ENCODE assay signal across 8 cellular contexts in genomic region chr11:109697140-109697843, GRCh38.
DNase-seq lines count a peak whose midpoint lies in the region; ATAC-seq and TF ChIP-seq lines count a peak whose summit lies in the region.

No MANE protein-coding gene starts in this region.

- H3K9me3 Mint-ChIP-seq in activated CD4-positive, alpha-beta T cell treated with anti-CD3 and anti-CD28 coated beads, Interleukin-2, amount 10 ng/mL, durations not matched to agents 24 days and 14 days, result peaks cover 6% of the 10 kb centered on the region

- 49 to 89% methylated on average over 2 to 4 of the region's 4 CpGs for WGBS in gastroesophageal sphincter (ENCODE audit: low coverage in 1 of 2), 2 donors

- ATAC-seq in HCT116, result peak; percentile 93
- ATAC-seq in gastroesophageal sphincter, result no peak
- ATAC-seq in stimulated activated naive CD8-positive, alpha-beta T cell treated with anti-CD3 and anti-CD28 coated beads, Interleukin-15, Interleukin-2, amounts not matched to agents 100 U/mL and 50 U/mL, for 24 hours, result peak; percentile 68

- no peaks in the 10 kb centered on the region for H3K79me2 ChIP-seq in HCT116 (ENCODE audit: insufficient read depth, low read length)

- H3K4me1 ChIP-seq in HCT116 (ENCODE audit: control insufficient read depth in 1 of 2, insufficient read depth in 2 of 2, low read length in 2 of 2) (peaks cover 0 to 19% of the 10 kb centered on the region in 2 experiments; a peak in 1 of 4 replicates), gastroesophageal sphincter (no peaks in the 10 kb centered on the region)

- DNase-seq in activated CD4-positive, alpha-beta T cell treated with anti-CD3 and anti-CD28 coated beads, Interleukin-2, amount 10 ng/mL, durations not matched to agents 24 days and 14 days, result peak; percentile 64
- no peak for DNase-seq in activated CD4-positive, alpha-beta T cell treated with anti-CD3 and anti-CD28 coated beads, Interleukin-2, amount 50 U/mL, for 1 hour
- peak; percentile 23 for DNase-seq in HCT116 (ENCODE audit: low read depth, low spot score)
- peak; percentile 41 for DNase-seq in M059J (ENCODE audit: low read depth)
- peak; percentile 32 for DNase-seq in SK-N-MC (ENCODE audit: low read depth, low spot score)
- DNase-seq in stimulated activated naive CD8-positive, alpha-beta T cell treated with anti-CD3 and anti-CD28 coated beads, Interleukin-15, Interleukin-2, amounts not matched to agents 100 U/mL and 50 U/mL, for 24 hours, result no peak
- DNase-seq in NCI-H2227 (lab: John Stamatoyannopoulos, UW; ENCODE audit: unreplicated experiment), result no peak

- H3K4me1 Mint-ChIP-seq in activated CD4-positive, alpha-beta T cell treated with anti-CD3 and anti-CD28 coated beads, Interleukin-2, amount 10 ng/mL, durations not matched to agents 24 days and 14 days, result no peaks in the 10 kb centered on the region

- H3K4me3 ChIP-seq in HCT116 (replicated peaks in 1 of 2; ENCODE audit: low read depth in 1 of 2, low read length in 2 of 2) (no peak overlapping the region), SK-N-MC (no peak overlapping the region), gastroesophageal sphincter (no peak overlapping the region)

- peak; percentile 79 for TF ChIP-seq RAD21 in HCT116 (IDR thresholded peaks at IDR 0.05; ENCODE audit: low read depth)

- TF ChIP-seq CTCF in HCT116 (IDR thresholded peaks at IDR 0.05 in 2 of 3, conservative IDR thresholded peaks at IDR 0.05 in 1 of 3; ENCODE audit: borderline replicate concordance in 1 of 3, insufficient read depth in 1 of 3, low read depth in 2 of 3, low read length in 2 of 3), result peak; percentile 39 to 79 (median 72); a peak in 5 of 6 replicates
- peak in 3 of 4 experiments; percentile 23 to 54 (median 35) for TF ChIP-seq CTCF in gastroesophageal sphincter (IDR thresholded peaks at IDR 0.05)

- intact Hi-C loops in activated CD4-positive, alpha-beta T cell treated with anti-CD3 and anti-CD28 coated beads, Interleukin-2, amount 10 ng/mL, durations not matched to agents 24 days and 14 days (cut with micrococcal nuclease), result loop anchor here (5.0 kb wide), 1 partner anchor 1000 kb away; no protein-coding TSS in a partner anchor
- intact Hi-C loops in HCT116 (cut with micrococcal nuclease), result loop anchor here (1.0 to 2.0 kb wide), 2 partner anchors 656 to 909 kb away; no protein-coding TSS in a partner anchor

- no peaks in the 10 kb centered on the region for H3K27me3 ChIP-seq in HCT116 (ENCODE audit: insufficient read depth, low read length)
- H3K27me3 ChIP-seq in gastroesophageal sphincter, result no peaks in the 10 kb centered on the region

- H3K27ac Mint-ChIP-seq in activated CD4-positive, alpha-beta T cell treated with anti-CD3 and anti-CD28 coated beads, Interleukin-2, amount 10 ng/mL, durations not matched to agents 24 days and 14 days, result no peak overlapping the region

- H3K27me3 Mint-ChIP-seq in activated CD4-positive, alpha-beta T cell treated with anti-CD3 and anti-CD28 coated beads, Interleukin-2, amount 10 ng/mL, durations not matched to agents 24 days and 14 days, result no peaks in the 10 kb centered on the region

- H3K36me3 Mint-ChIP-seq in activated CD4-positive, alpha-beta T cell treated with anti-CD3 and anti-CD28 coated beads, Interleukin-2, amount 10 ng/mL, durations not matched to agents 24 days and 14 days (ENCODE audit: low read depth), result no peaks in the 10 kb centered on the region

- no peak overlapping the region for H3K27ac ChIP-seq in HCT116 (ENCODE audit: low read depth, low read length)
- H3K27ac ChIP-seq in SK-N-MC, result no peak overlapping the region
- H3K27ac ChIP-seq in gastroesophageal sphincter, result no peak overlapping the region

- BruUV-seq in HCT116 (replicated peaks; lab: Mats Ljungman, UMichigan), result no TSS peak

- H2AFZ ChIP-seq in HCT116 (ENCODE audit: low read depth, low read length, poor library complexity, severe bottlenecking), result no peak overlapping the region

- no peaks in the 10 kb centered on the region for H3K9me2 ChIP-seq in HCT116 (ENCODE audit: insufficient read depth)

- CTCF ChIA-PET in HCT116 (lab: Charles Lee), result interaction anchor here (0.8 to 1.7 kb wide), 6 partner anchors 10 to 1000 kb away, joined by 3 read pairs; no protein-coding TSS in a partner anchor

- H3K9me3 ChIP-seq in HCT116 (ENCODE audit: control insufficient read depth in 1 of 2, insufficient read depth in 1 of 2, low read depth in 1 of 2, low read length in 2 of 2) (peaks cover 4 to 9% of the 10 kb centered on the region in 2 experiments; a peak in 1 of 4 replicates), SK-N-MC (ENCODE audit: low read depth, low read length) (no peaks in the 10 kb centered on the region; the same call in 1 of the 2 replicates), gastroesophageal sphincter (peaks cover 0 to 42% (median 0%) of the 10 kb centered on the region in 3 donors)

- POLR2A ChIA-PET in HCT116 (lab: Charles Lee), result no interaction called here

- 0 out of 2 replicates have a peak overlapping the region, but pooled peaks have one; percentile 30 for H3K4me2 ChIP-seq in HCT116 (ENCODE audit: low read length)

- no peak overlapping the region for H3K4me3 Mint-ChIP-seq in activated CD4-positive, alpha-beta T cell treated with anti-CD3 and anti-CD28 coated beads, Interleukin-2, amount 10 ng/mL, durations not matched to agents 24 days and 14 days

- TF ChIP-seq POLR2A in HCT116 (IDR thresholded peaks at IDR 0.05; ENCODE audit: borderline replicate concordance, extremely low read depth, insufficient read depth, insufficient read length) (no peak), gastroesophageal sphincter (IDR thresholded peaks at IDR 0.05) (no peak)

- H4K20me1 ChIP-seq in HCT116 (ENCODE audit: insufficient read depth), result no peaks in the 10 kb centered on the region

- RAD21 ChIA-PET in HCT116 (lab: Charles Lee; ENCODE audit: low non-redundant PET in 1 of 2, low total read pairs in 2 of 2, uncharacterized antibody in 2 of 2, unreplicated experiment in 2 of 2), result no interaction called here

- no peak for TF ChIP-seq EP300 in gastroesophageal sphincter (IDR thresholded peaks at IDR 0.05)

- H3K36me3 ChIP-seq in HCT116 (ENCODE audit: control insufficient read depth in 1 of 2, insufficient read depth in 2 of 2, low read length in 2 of 2), result no peaks in the 10 kb centered on the region
- H3K36me3 ChIP-seq in SK-N-MC (ENCODE audit: insufficient read depth, low read length), result no peaks in the 10 kb centered on the region
- H3K36me3 ChIP-seq in gastroesophageal sphincter, result no peaks in the 10 kb centered on the region

- H3K9ac ChIP-seq in HCT116 (ENCODE audit: low read length), result no peak overlapping the region
- H3K9ac ChIP-seq in SK-N-MC (ENCODE audit: insufficient read length), result no peak overlapping the region

TF ChIP-seq in HCT116, 20 proteins besides CTCF, POLR2A, EP300 and RAD21:
- TF ChIP-seq EZH2phosphoT487 (IDR thresholded peaks at IDR 0.05; ENCODE audit: borderline replicate concordance), result no peak

Comparison
In these comparisons a context has a peak if more than half of its experiments do, and no peak if none do; other contexts are left out.
1. DNase-seq: peak in activated CD4-positive, alpha-beta T cell treated with anti-CD3 and anti-CD28 coated beads, Interleukin-2, amount 10 ng/mL, durations not matched to agents 24 days and 14 days (single experiment), HCT116 (single experiment), M059J (single experiment) and SK-N-MC (single experiment); none in activated CD4-positive, alpha-beta T cell treated with anti-CD3 and anti-CD28 coated beads, Interleukin-2, amount 50 U/mL, for 1 hour (single experiment), stimulated activated naive CD8-positive, alpha-beta T cell treated with anti-CD3 and anti-CD28 coated beads, Interleukin-15, Interleukin-2, amounts not matched to agents 100 U/mL and 50 U/mL, for 24 hours (single experiment) and NCI-H2227 (single experiment).